In genomic region chr9:129576546-129577543, GRCh38 we compare ENCODE assay signal across 11 cellular contexts. TPM values are rescaled to one million over a fixed set of nuclear protein-coding genes. Genes with fewer than 3 reads are reported as not detected.
DNase-seq lines count a peak whose midpoint lies in the region; ATAC-seq and TF ChIP-seq lines count a peak whose summit lies in the region.
"Had no signal": no experiment of that assay in that cellular context is flagged by ENCODE, and none has a peak within 500 bp of the region (broad histone marks: within the 10 kb centered on the region; RNA-seq: fewer than 3 reads in every experiment).

No MANE protein-coding gene starts in this region.

- no peak for TF ChIP-seq CTCF in HFFc6 (IDR thresholded peaks at IDR 0.05)
- TF ChIP-seq CTCF in activated CD8-positive, alpha-beta T cell treated with anti-CD3 and anti-CD28 coated beads for 36 hours (IDR thresholded peaks at IDR 0.05): no peak
- no peak for TF ChIP-seq CTCF in spleen (IDR thresholded peaks at IDR 0.05 in 8 of 11, conservative IDR thresholded peaks at IDR 0.05 in 3 of 11)

- H3K36me3 ChIP-seq in spleen: no peaks in the 10 kb centered on the region

- H3K27ac Mint-ChIP-seq in HFFc6: peak overlapping the region; percentile 90
- H3K27ac Mint-ChIP-seq in activated CD8-positive, alpha-beta T cell treated with anti-CD3 and anti-CD28 coated beads for 36 hours: peak overlapping the region; percentile 21
- H3K27ac Mint-ChIP-seq: endodermal cell, natural killer cell had no signal

- peaks cover 0 to 5% (median 0%) of the 10 kb centered on the region in 8 donors for H3K9me3 ChIP-seq in spleen

- H3K27me3 ChIP-seq in spleen (replicated peaks in 1 of 7): no peaks in the 10 kb centered on the region

- H3K4me1 ChIP-seq in spleen: peaks cover 0 to 25% (median 9%) of the 10 kb centered on the region in 6 donors

- no peak overlapping the region for H3K4me3 ChIP-seq in spleen

- WGBS in spleen, 5 donors: 61 to 80% (median 68%) methylated on average over 13 to 34 of the region's 34 CpGs

- DNase-seq in HFFc6 (peak; percentile 63), glomerular visceral epithelial cell (ENCODE audit: extremely low spot score) (peak; percentile 22), pulmonary artery endothelial cell (ENCODE audit: low read depth, low spot score) (peak; percentile 85), spleen (no peak), anterior cingulate cortex (lab: John Stamatoyannopoulos, UW) (no peak), NCI-H1105 (lab: John Stamatoyannopoulos, UW) (no peak)
- no peak for DNase-seq in activated CD8-positive, alpha-beta T cell treated with anti-CD3 and anti-CD28 coated beads for 36 hours
- DNase-seq: activated CD4-positive, alpha-beta T cell treated with anti-CD3 and anti-CD28 coated beads for 4 hours; endodermal cell; natural killer cell had no signal

- H3K36me3 Mint-ChIP-seq in HFFc6 (ENCODE audit: low read depth): peaks cover 14% of the 10 kb centered on the region
- H3K36me3 Mint-ChIP-seq in activated CD8-positive, alpha-beta T cell treated with anti-CD3 and anti-CD28 coated beads for 36 hours (ENCODE audit: low read depth): peaks cover 5% of the 10 kb centered on the region
- H3K36me3 Mint-ChIP-seq: natural killer cell had no signal

- peaks cover 3% of the 10 kb centered on the region for H3K27me3 Mint-ChIP-seq in HFFc6 (ENCODE audit: insufficient read depth)
- no peaks in the 10 kb centered on the region for H3K27me3 Mint-ChIP-seq in activated CD8-positive, alpha-beta T cell treated with anti-CD3 and anti-CD28 coated beads for 36 hours

- H3K4me1 Mint-ChIP-seq in HFFc6 (ENCODE audit: low read depth): peaks cover 38% of the 10 kb centered on the region
- H3K4me1 Mint-ChIP-seq in activated CD8-positive, alpha-beta T cell treated with anti-CD3 and anti-CD28 coated beads for 36 hours (ENCODE audit: low read depth): peaks cover 25% of the 10 kb centered on the region
- H3K4me1 Mint-ChIP-seq: endodermal cell had no signal

- POLR2A ChIA-PET in activated CD8-positive, alpha-beta T cell treated with anti-CD3 and anti-CD28 coated beads for 36 hours (lab: Charles Lee): no interaction called here

- CTCF ChIA-PET in activated CD8-positive, alpha-beta T cell treated with anti-CD3 and anti-CD28 coated beads for 36 hours (lab: Charles Lee): no interaction called here

- intact Hi-C loops in activated CD8-positive, alpha-beta T cell treated with anti-CD3 and anti-CD28 coated beads for 36 hours (cut with micrococcal nuclease): no loop called here
- intact Hi-C loops in spleen (cut with DNase I; ENCODE audit: low total_unique reads): no loop called here

- peak overlapping the region; percentile 53 for H3K4me3 Mint-ChIP-seq in HFFc6
- no peak overlapping the region for H3K4me3 Mint-ChIP-seq in activated CD8-positive, alpha-beta T cell treated with anti-CD3 and anti-CD28 coated beads for 36 hours
- H3K4me3 Mint-ChIP-seq: endodermal cell, natural killer cell had no signal

- H3K27ac ChIP-seq in spleen: peak overlapping the region in 2 of 8 donors; percentile 21 to 48

- ATAC-seq in activated CD8-positive, alpha-beta T cell treated with anti-CD3 and anti-CD28 coated beads for 36 hours: no peak
- ATAC-seq in GM21447 (IDR thresholded peaks at IDR 0.05; ENCODE audit: unreplicated experiment): no peak
- ATAC-seq: natural killer cell had no signal

- TF ChIP-seq POLR2A in spleen (IDR thresholded peaks at IDR 0.05): no peak

- H3K9me3 Mint-ChIP-seq in HFFc6: peaks cover 15% of the 10 kb centered on the region
- peaks cover 6% of the 10 kb centered on the region for H3K9me3 Mint-ChIP-seq in activated CD8-positive, alpha-beta T cell treated with anti-CD3 and anti-CD28 coated beads for 36 hours

RNA-seq across cellular contexts. Expression of gene C9orf50, which starts 44.1 kb away (rescaled TPM):
- under 1 TPM in 2 of 6 experiments, not detected in 4; 0.14 to 0.20 TPM for total RNA-seq in HFFc6 (2021; fragmentation: NEBNext Ultra II Directional; extraction: Animal tissue kit (Norgen Biotek cat#: 25700))
- total RNA-seq in activated CD8-positive, alpha-beta T cell treated with anti-CD3 and anti-CD28 coated beads for 36 hours: not detected
- total RNA-seq in pulmonary artery endothelial cell: not detected in 2 replicates
- under 1 TPM in 1 of 7 donors, not detected in 6; 0.22 TPM for total RNA-seq in spleen
- under 1 TPM; 0.12 to 0.46 (median 0.16) TPM for polyA plus RNA-seq in spleen
- total RNA-seq: endodermal cell, natural killer cell had no signal

RNA-seq across cellular contexts. Expression of gene NTMT1, which starts 49.1 kb away (rescaled TPM):
- 10 to 100 TPM; 81.6 to 90.0 (median 87.7) TPM for total RNA-seq in HFFc6 (2021; fragmentation: NEBNext Ultra II Directional; extraction: Animal tissue kit (Norgen Biotek cat#: 25700))
- 10 to 100 TPM; 69.5 to 74.4 TPM for total RNA-seq in activated CD8-positive, alpha-beta T cell treated with anti-CD3 and anti-CD28 coated beads for 36 hours
- 44.4 and 44.7 TPM in 2 replicates for total RNA-seq in pulmonary artery endothelial cell
- 10 to 100 TPM; 22.8 to 49.3 (median 35.8) TPM for total RNA-seq in spleen
- polyA plus RNA-seq in spleen: 10 to 100 TPM; 24.8 to 50.5 (median 39.1) TPM

Comparison
In these comparisons a context has a peak if more than half of its experiments do, and no peak if none do; other contexts are left out.
1. DNase-seq: peak in HFFc6 (single experiment), glomerular visceral epithelial cell (single experiment) and pulmonary artery endothelial cell (single experiment); none in activated CD8-positive, alpha-beta T cell treated with anti-CD3 and anti-CD28 coated beads for 36 hours (single experiment), spleen (single experiment), anterior cingulate cortex (0 of 58) and NCI-H1105 (single experiment).